In genomic region chr5:120700653-120701052, GRCh38 we compare ENCODE assay signal across 5 cellular contexts.
A peak's percentile ranks its signal among the peaks of the same experiment; 100 is the strongest.
DNase-seq lines count a peak whose midpoint lies in the region; FAIRE-seq and TF ChIP-seq lines count a peak whose summit lies in the region.
"Not testable (repeated sequence)": the region's sequence is repeated elsewhere in the genome, so short reads cannot be mapped to it uniquely, and the experiment has no call there.

No MANE protein-coding gene starts in this region.

- H3K4ac ChIP-seq in H1 (replicated peaks; ENCODE audit: insufficient read length, low read depth, low read length), result not testable (repeated sequence)

- H2AK5ac ChIP-seq in H1 (ENCODE audit: low read depth, low read length), result not testable (repeated sequence)

- H3K9me3 ChIP-seq in HUES6 (ENCODE audit: control insufficient read depth, insufficient read depth, low read depth, low read length); H1 (ENCODE audit: insufficient read depth in 2 of 2, low read depth in 1 of 2, low read length in 1 of 2); iPS DF 6.9 (ENCODE audit: control insufficient read depth, insufficient read depth, low read length); iPS-18a (ENCODE audit: control insufficient read depth, low read depth, low read length): not testable (repeated sequence)

- WGBS in H1 (ENCODE audit: extremely low coverage in 1 of 2, insufficient coverage in 1 of 2, insufficient read length in 1 of 2, insufficient replicate concordance in 2 of 2, low coverage in 1 of 2, low lambda C conversion rate in 2 of 2, missing lambda C conversion rate in 1 of 2), 2 experiments, result 51% methylated on average over 12 of the region's 12 CpGs; no CpG with 5 or more reads in 1 of the 2 experiments
- no CpG with 5 or more reads among the region's 12 CpGs for WGBS in iPS DF 6.9 (ENCODE audit: insufficient coverage, insufficient read length)

- H3K4me1 ChIP-seq in HUES6 (ENCODE audit: control insufficient read depth, insufficient read depth, low read length) (peaks cover 44% of the 10 kb centered on the region), H1 (replicated peaks in 1 of 4; ENCODE audit: control insufficient read depth in 3 of 4, insufficient read depth in 4 of 4, low read length in 3 of 4) (peaks cover 0 to 19% (median under 1%) of the 10 kb centered on the region in 4 experiments; a peak in 5 of 7 replicates), iPS-18a (ENCODE audit: control insufficient read depth, low read depth, low read length) (peaks cover 25% of the 10 kb centered on the region)
- H3K4me1 ChIP-seq in iPS DF 6.9 (ENCODE audit: control insufficient read depth, insufficient read depth, low read length), result not testable (repeated sequence)

- H2AFZ ChIP-seq in H1 (ENCODE audit: low read length), result not testable (repeated sequence)

- not testable (repeated sequence) for H2BK12ac ChIP-seq in H1 (ENCODE audit: low read depth, low read length)

- H3K27ac ChIP-seq in HUES6 (ENCODE audit: low read depth, low read length), result peak overlapping the region; percentile 43; the same call in 1 of the 2 replicates
- not testable (repeated sequence) for H3K27ac ChIP-seq in H1 (ENCODE audit: low read depth, low read length); iPS DF 6.9 (ENCODE audit: low read length); iPS-18a (ENCODE audit: low read length)

- TF ChIP-seq RAD21 in H1 (IDR thresholded peaks at IDR 0.05 in 1 of 2, conservative IDR thresholded peaks at IDR 0.05 in 1 of 2; ENCODE audit: low read depth in 2 of 2, low read length in 2 of 2), result not testable (repeated sequence)

- TF ChIP-seq CTCF in H1 (IDR thresholded peaks at IDR 0.05; ENCODE audit: control extremely low read depth in 1 of 3, insufficient read depth in 1 of 3, low read depth in 1 of 3, low read length in 3 of 3), result not testable (repeated sequence)

- not testable (repeated sequence) for H3K27me3 ChIP-seq in H7 (ENCODE audit: control insufficient read depth, insufficient read depth, low read length); HUES6 (ENCODE audit: control insufficient read depth, insufficient read depth, low read length); H1 (replicated peaks in 1 of 4; ENCODE audit: control insufficient read depth in 3 of 4, extremely low read depth in 1 of 4, insufficient read depth in 3 of 4, low read length in 3 of 4); iPS DF 6.9 (ENCODE audit: control insufficient read depth, insufficient read depth, low read length); iPS-18a (ENCODE audit: control insufficient read depth, insufficient read depth, low read length)

- not testable (repeated sequence) for TF ChIP-seq POLR2A in H1 (IDR thresholded peaks at IDR 0.05; ENCODE audit: control extremely low read depth in 1 of 2, low read depth in 2 of 2, low read length in 2 of 2)

- H4K8ac ChIP-seq in H1 (ENCODE audit: extremely low read depth, insufficient read depth, low read length), result not testable (repeated sequence)

- H2BK120ac ChIP-seq in H1 (replicated peaks; ENCODE audit: low read depth, low read length), result not testable (repeated sequence)

- not testable (repeated sequence) for H3K56ac ChIP-seq in H1 (replicated peaks; ENCODE audit: insufficient read length, low read depth, low read length)

- POLR2A ChIA-PET in H1 (lab: Charles Lee; ENCODE audit: partially characterized antibody), result interaction anchor here (1.4 to 2.2 kb wide), 3 partner anchors 12 to 42 kb away, joined by 3 to 7 read pairs (median 3); no protein-coding TSS in a partner anchor

- not testable (repeated sequence) for H3K36me3 ChIP-seq in H7 (replicated peaks; ENCODE audit: control insufficient read depth, insufficient read depth, low read length); iPS DF 6.9 (ENCODE audit: control insufficient read depth, insufficient read depth, low read length)
- H3K36me3 ChIP-seq in HUES6 (ENCODE audit: control insufficient read depth, insufficient read depth, low read length) (peaks cover 25% of the 10 kb centered on the region), H1 (ENCODE audit: control insufficient read depth in 2 of 4, insufficient read depth in 4 of 4, low read length in 3 of 4) (peaks cover 0 to 35% (median 4%) of the 10 kb centered on the region in 4 experiments; a peak in 3 of 8 replicates), iPS-18a (ENCODE audit: control insufficient read depth, low read depth, low read length) (peaks cover 15% of the 10 kb centered on the region)

- H2BK15ac ChIP-seq in H1 (ENCODE audit: low read length), result not testable (repeated sequence)

- H3K23me2 ChIP-seq in H1 (ENCODE audit: low read depth, low read length), result not testable (repeated sequence)

- not testable (repeated sequence) for H2BK20ac ChIP-seq in H1 (ENCODE audit: low read length)

- H3K79me1 ChIP-seq in H1 (ENCODE audit: low read depth, low read length), result not testable (repeated sequence)

- H4K5ac ChIP-seq in H1 (ENCODE audit: insufficient read length, low read depth, low read length), result not testable (repeated sequence)

- H3K9ac ChIP-seq in HUES6 (ENCODE audit: low read length) (peak overlapping the region; percentile 89), H1 (replicated peaks in 1 of 4; ENCODE audit: extremely low read depth in 1 of 4, low read depth in 3 of 4, low read length in 3 of 4) (peak overlapping the region in 2 of 4 experiments; percentile 46 to 68; a peak in 4 of 7 replicates)
- not testable (repeated sequence) for H3K9ac ChIP-seq in iPS-18a (ENCODE audit: low read length)

- DNase-seq in H7; H1 (ENCODE audit: low read depth in 1 of 2, low spot score in 2 of 2); iPS DF 6.9 (ENCODE audit: low read depth, low spot score): not testable (repeated sequence)

- CTCF ChIA-PET in H1 (lab: Charles Lee; ENCODE audit: partially characterized antibody), result not testable (repeated sequence)

- H3K18ac ChIP-seq in H1 (ENCODE audit: extremely low read depth, low read length), result peak overlapping the region; percentile 71; the same call in 1 of the 2 replicates

- not testable (repeated sequence) for H4K20me1 ChIP-seq in H1 (replicated peaks in 1 of 2; ENCODE audit: control insufficient read depth in 1 of 2, insufficient read depth in 2 of 2, low read length in 2 of 2)

- peaks cover 0 to 47% of the 10 kb centered on the region in 2 experiments; a peak in 2 of 4 replicates for H3K79me2 ChIP-seq in H1 (ENCODE audit: control insufficient read depth in 1 of 2, insufficient read depth in 2 of 2, low read length in 2 of 2)

- TF ChIP-seq EP300 in H1 (IDR thresholded peaks at IDR 0.05; ENCODE audit: borderline replicate concordance in 1 of 2, low read depth in 2 of 2, low read length in 2 of 2), result not testable (repeated sequence)

- H3K4me3 ChIP-seq in H7 (ENCODE audit: insufficient read depth, low read depth, low read length) (peak overlapping the region; percentile 35), HUES6 (ENCODE audit: low read depth, low read length) (peak overlapping the region; percentile 61), H1 (ENCODE audit: extremely low read depth in 1 of 4, insufficient read depth in 2 of 4, low read depth in 3 of 4, low read length in 4 of 4) (peak overlapping the region; percentile 41 to 58 (median 48)), iPS DF 6.9 (ENCODE audit: low read length) (peak overlapping the region; percentile 38; the same call in 1 of the 2 replicates), iPS-18a (ENCODE audit: low read length) (peak overlapping the region; percentile 52)

- FAIRE-seq in H1 (lab: Jason Lieb, UNC), result not testable (repeated sequence)

- H3K4me2 ChIP-seq in H1 (ENCODE audit: insufficient read depth in 1 of 2, low read depth in 2 of 2, low read length in 2 of 2), result peak overlapping the region; percentile 67 to 91

- H2BK5ac ChIP-seq in H1 (ENCODE audit: low read depth, low read length), result not testable (repeated sequence)

- H3K23ac ChIP-seq in H1 (ENCODE audit: insufficient read length), result not testable (repeated sequence)

- not testable (repeated sequence) for H3K14ac ChIP-seq in H1 (ENCODE audit: insufficient read length)

- not testable (repeated sequence) for H4K91ac ChIP-seq in H1 (replicated peaks; ENCODE audit: insufficient read length, low read length)

TF ChIP-seq in H1, 55 proteins besides CTCF, POLR2A, EP300 and RAD21:
- TF ChIP-seq POLR2AphosphoS5 (IDR thresholded peaks at IDR 0.05; ENCODE audit: low read depth, low read length), result peak; percentile 49; the same call in 1 of the 2 replicates
